Comparison of ENCODE assay signal across 34 cellular contexts in genomic region chr7:91492317-91492716, GRCh38.
"Had no signal": no experiment of that assay in that cellular context is flagged by ENCODE, and none has a peak within 500 bp of the region (broad histone marks: within the 10 kb centered on the region; RNA-seq: fewer than 3 reads in every experiment).

No MANE protein-coding gene starts in this region.

- H3K9me3 ChIP-seq: adrenal gland, ascending aorta, body of pancreas, breast epithelium had no signal

- FAIRE-seq: astrocyte, bronchial epithelial cell had no signal

- ATAC-seq: activated naive CD4-positive, alpha-beta T cell treated with anti-CD3 and anti-CD28 coated beads, Interleukin-2, amount 50 U/mL, for 72 hours; activated naive CD8-positive, alpha-beta T cell treated with anti-CD3 and anti-CD28 coated beads, Interleukin-2, amount 50 U/mL, for 24 hours; activated T-cell treated with anti-CD3 and anti-CD28 coated beads, Interleukin-2, amount 50 U/mL, for 4 hours; activated T-cell treated with anti-CD3 and anti-CD28 coated beads, Interleukin-2, amount 50 U/mL, for 72 hours; activated T-helper 17 cell treated with anti-CD3 and anti-CD28 coated beads, Interleukin-2, amount 50 U/mL, for 72 hours; body of pancreas had no signal

- H3K4me3 ChIP-seq: adrenal gland, ascending aorta, body of pancreas, breast epithelium, cardiac muscle cell had no signal

- H3K27me3 ChIP-seq: adrenal gland, ascending aorta, body of pancreas, brain microvascular endothelial cell, breast epithelium, cardiac muscle cell had no signal

- DNase-seq: activated effector memory CD4-positive, alpha-beta T cell treated with anti-CD3 and anti-CD28 coated beads, Interleukin-2, amount 50 U/mL, for 16 hours; activated effector memory CD4-positive, alpha-beta T cell treated with Interleukin-2 at 50 U/mL for 16 hours; activated gamma-delta T cell; activated gamma-delta T cell treated with Interleukin-2 at 50 U/mL for 16 hours; activated naive CD4-positive, alpha-beta T cell; activated naive CD4-positive, alpha-beta T cell treated with anti-CD3 and anti-CD28 coated beads for 36 hours; activated naive CD4-positive, alpha-beta T cell treated with anti-CD3 and anti-CD28 coated beads, Interleukin-2, amount 10 ng/mL, durations not matched to agents 7 days and 5 days; activated naive CD4-positive, alpha-beta T cell treated with anti-CD3 and anti-CD28 coated beads, Interleukin-2, amount 50 U/mL, for 16 hours; activated naive CD4-positive, alpha-beta T cell treated with Interleukin-2 at 50 U/mL for 16 hours; activated naive CD8-positive, alpha-beta T cell treated with anti-CD3 and anti-CD28 coated beads for 36 hours; activated naive CD8-positive, alpha-beta T cell treated with anti-CD3 and anti-CD28 coated beads, Interleukin-2, amount 10 ng/mL, durations not matched to agents 7 days and 5 days; activated naive CD8-positive, alpha-beta T cell treated with anti-CD3 and anti-CD28 coated beads, Interleukin-2, amount 50 U/mL, for 24 hours; activated T-cell treated with anti-CD3 and anti-CD28 coated beads, Interleukin-2, amount 50 U/mL, for 1 hour; activated T-cell treated with anti-CD3 and anti-CD28 coated beads, Interleukin-2, amount 50 U/mL, for 24 hours; activated T-cell treated with anti-CD3 and anti-CD28 coated beads, Interleukin-2, amount 50 U/mL, for 4 hours; activated T-cell treated with anti-CD3 and anti-CD28 coated beads, Interleukin-2, amount 50 U/mL, for 48 hours; activated T-cell treated with anti-CD3 and anti-CD28 coated beads, Interleukin-2, amount 50 U/mL, for 72 hours; adrenal gland; amniotic stem cell; amygdala; anterior cingulate cortex; aorta; body of pancreas; brain microvascular endothelial cell; caudate nucleus; central memory CD4-positive, alpha-beta T cell; cerebellar nuclear complex had no signal

- H3K36me3 ChIP-seq: adrenal gland, ascending aorta, brain microvascular endothelial cell, breast epithelium, cardiac muscle cell had no signal

- H3K4me1 ChIP-seq: adrenal gland, ascending aorta, body of pancreas, breast epithelium had no signal

- H3K27ac ChIP-seq: adrenal gland, ascending aorta, body of pancreas, brain microvascular endothelial cell, breast epithelium, cardiac muscle cell had no signal
